35 cellular contexts compared by ENCODE assay signal in the genomic region with DNA sequence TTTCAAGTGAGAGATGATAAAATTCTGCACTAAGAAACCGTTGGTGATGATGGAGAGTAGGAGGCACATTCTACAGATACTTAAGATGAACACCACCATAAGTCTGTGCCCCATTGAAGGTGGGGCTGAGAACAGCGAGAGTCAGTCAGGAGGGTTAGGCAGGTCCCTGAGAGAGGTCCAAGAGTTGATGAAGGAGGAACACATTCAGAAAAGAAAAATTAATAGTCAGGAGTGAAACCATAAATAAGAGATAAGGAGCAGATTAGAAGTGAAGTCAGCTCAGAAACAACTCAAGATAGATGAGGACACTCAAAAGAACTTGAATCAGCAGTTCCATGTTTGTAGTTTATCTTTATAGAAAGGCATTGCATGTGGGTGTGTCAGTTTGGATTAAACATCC.
"Had no signal": no experiment of that assay in that cellular context is flagged by ENCODE, and none has a peak within 500 bp of the region (broad histone marks: within the 10 kb centered on the region; RNA-seq: fewer than 3 reads in every experiment).

No MANE protein-coding gene starts in this region.

- H3K4me3 ChIP-seq: ascending aorta, body of pancreas, breast epithelium, SJCRH30, SK-N-MC had no signal

- H3K4me1 ChIP-seq: ascending aorta, body of pancreas, breast epithelium, SJCRH30 had no signal

- H3K4me1 Mint-ChIP-seq: activated CD4-positive, alpha-beta memory T cell treated with anti-CD3 and anti-CD28 coated beads, Interleukin-2, amount 10 ng/mL, durations not matched to agents 7 days and 5 days; activated CD8-positive, alpha-beta memory T cell treated with anti-CD3 and anti-CD28 coated beads, Interleukin-2, amount 10 ng/mL, durations not matched to agents 7 days and 5 days; activated naive CD8-positive, alpha-beta T cell treated with anti-CD3 and anti-CD28 coated beads for 36 hours; IgD-negative memory B cell had no signal

- H3K27ac Mint-ChIP-seq: activated CD4-positive, alpha-beta memory T cell treated with anti-CD3 and anti-CD28 coated beads, Interleukin-2, amount 10 ng/mL, durations not matched to agents 7 days and 5 days; activated CD8-positive, alpha-beta memory T cell treated with anti-CD3 and anti-CD28 coated beads, Interleukin-2, amount 10 ng/mL, durations not matched to agents 7 days and 5 days; activated naive CD8-positive, alpha-beta T cell treated with anti-CD3 and anti-CD28 coated beads for 36 hours; IgD-negative memory B cell had no signal

- H3K27ac ChIP-seq: ascending aorta, body of pancreas, breast epithelium, SJCRH30, SK-N-MC, WERI-Rb-1 had no signal

- H3K4me3 Mint-ChIP-seq: activated CD4-positive, alpha-beta memory T cell treated with anti-CD3 and anti-CD28 coated beads, Interleukin-2, amount 10 ng/mL, durations not matched to agents 7 days and 5 days; activated CD8-positive, alpha-beta memory T cell treated with anti-CD3 and anti-CD28 coated beads, Interleukin-2, amount 10 ng/mL, durations not matched to agents 7 days and 5 days; activated naive CD8-positive, alpha-beta T cell treated with anti-CD3 and anti-CD28 coated beads for 36 hours; IgD-negative memory B cell had no signal

- H3K36me3 Mint-ChIP-seq: activated CD8-positive, alpha-beta memory T cell treated with anti-CD3 and anti-CD28 coated beads, Interleukin-2, amount 10 ng/mL, durations not matched to agents 7 days and 5 days; activated naive CD8-positive, alpha-beta T cell treated with anti-CD3 and anti-CD28 coated beads for 36 hours; IgD-negative memory B cell had no signal

- H3K36me3 ChIP-seq: ascending aorta, breast epithelium, SJCRH30, WERI-Rb-1 had no signal

- ATAC-seq: activated CD8-positive, alpha-beta memory T cell treated with anti-CD3 and anti-CD28 coated beads, Interleukin-2, amount 10 ng/mL, durations not matched to agents 7 days and 5 days; body of pancreas had no signal

- H3K9me3 ChIP-seq: ascending aorta, body of pancreas, breast epithelium, SJCRH30 had no signal

- H3K27me3 Mint-ChIP-seq: activated CD4-positive, alpha-beta memory T cell treated with anti-CD3 and anti-CD28 coated beads, Interleukin-2, amount 10 ng/mL, durations not matched to agents 7 days and 5 days; activated CD8-positive, alpha-beta memory T cell treated with anti-CD3 and anti-CD28 coated beads, Interleukin-2, amount 10 ng/mL, durations not matched to agents 7 days and 5 days; activated naive CD8-positive, alpha-beta T cell treated with anti-CD3 and anti-CD28 coated beads for 36 hours; IgD-negative memory B cell had no signal

- H3K27me3 ChIP-seq: ascending aorta, body of pancreas, breast epithelium, SJCRH30 had no signal

- DNase-seq: activated CD4-positive, alpha-beta memory T cell treated with anti-CD3 and anti-CD28 coated beads, Interleukin-2, amount 10 ng/mL, durations not matched to agents 7 days and 5 days; activated CD4-positive, alpha-beta T cell treated with anti-CD3 and anti-CD28 coated beads for 1 hour; activated CD4-positive, alpha-beta T cell treated with anti-CD3 and anti-CD28 coated beads for 48 hours; activated CD4-positive, CD25-positive, alpha-beta regulatory T cell; activated CD8-positive, alpha-beta memory T cell treated with anti-CD3 and anti-CD28 coated beads for 24 hours; activated CD8-positive, alpha-beta memory T cell treated with anti-CD3 and anti-CD28 coated beads, Interleukin-2, amount 10 ng/mL, durations not matched to agents 7 days and 5 days; activated CD8-positive, alpha-beta memory T cell treated with anti-CD3 and anti-CD28 coated beads, Interleukin-2, amount 50 U/mL, for 48 hours; activated effector memory CD4-positive, alpha-beta T cell treated with Interleukin-2 at 50 U/mL for 16 hours; activated naive CD4-positive, alpha-beta T cell; activated naive CD4-positive, alpha-beta T cell treated with anti-CD3 and anti-CD28 coated beads, Interleukin-2, amount 50 U/mL, for 16 hours; activated naive CD8-positive, alpha-beta T cell treated with anti-CD3 and anti-CD28 coated beads for 36 hours; activated T-cell treated with anti-CD3 and anti-CD28 coated beads, Interleukin-2, amount 50 U/mL, for 48 hours; amygdala; body of pancreas; cerebellar nuclear complex; Kasumi-1; KBM-7; NCI-H1105; NCI-H1417 treated with DMSO at 0.1 percent for 48 hours; NCI-H187 treated with DMSO at 0.1 percent for 48 hours; NCI-H2081; NCI-H2171 treated with DMSO at 0.1 percent for 48 hours; NCI-H2227 treated with DMSO at 0.1 percent for 48 hours; NCI-H446 treated with DMSO at 0.1 percent for 48 hours; NCI-H524; NCI-H69; NCI-H82; Right ventricle myocardium superior; SJCRH30; T1000; WERI-Rb-1 had no signal

- H3K9me3 Mint-ChIP-seq: activated CD4-positive, alpha-beta memory T cell treated with anti-CD3 and anti-CD28 coated beads, Interleukin-2, amount 10 ng/mL, durations not matched to agents 7 days and 5 days; activated naive CD8-positive, alpha-beta T cell treated with anti-CD3 and anti-CD28 coated beads for 36 hours; IgD-negative memory B cell had no signal
